10 cellular contexts compared by ENCODE assay signal in genomic region chr5:35117960-35118359, GRCh38.
A peak's percentile ranks its signal among the peaks of the same experiment; 100 is the strongest.
DNase-seq lines count a peak whose midpoint lies in the region; ATAC-seq and TF ChIP-seq lines count a peak whose summit lies in the region.
"Had no signal": no experiment of that assay in that cellular context is flagged by ENCODE, and none has a peak within 500 bp of the region (broad histone marks: within the 10 kb centered on the region; RNA-seq: fewer than 3 reads in every experiment).

No MANE protein-coding gene starts in this region.

- no peaks in the 10 kb centered on the region for H4K20me1 ChIP-seq in OCI-LY3 (ENCODE audit: insufficient read depth, low read length)

- H3K79me1 ChIP-seq in neuronal stem cell (ENCODE audit: low read depth, low read length) = no peaks in the 10 kb centered on the region

- no peak overlapping the region for H3K4me3 ChIP-seq in OCI-LY3 (ENCODE audit: low read length)
- no peak overlapping the region for H3K4me3 ChIP-seq in kidney epithelial cell (ENCODE audit: low read depth, low read length)
- H3K4me3 ChIP-seq in neuronal stem cell (ENCODE audit: low read length in 2 of 2) = no peak overlapping the region

- no peak overlapping the region for H4K8ac ChIP-seq in neuronal stem cell (ENCODE audit: low read depth, low read length)

- H2BK120ac ChIP-seq in neuronal stem cell (ENCODE audit: low read depth, low read length) = no peak overlapping the region

- no peak overlapping the region for H2BK15ac ChIP-seq in neuronal stem cell (ENCODE audit: low read length)

- 100% methylated on average over 1 of the region's 6 CpGs; no CpG with 5 or more reads in 1 of the 2 donors for WGBS in neuronal stem cell (ENCODE audit: extremely low coverage in 2 of 2, insufficient read length in 2 of 2, insufficient replicate concordance in 1 of 2), 2 donors

- H3K4ac ChIP-seq in neuronal stem cell (ENCODE audit: low read length) = no peak overlapping the region

- H2BK5ac ChIP-seq in neuronal stem cell (ENCODE audit: low read length) = no peak overlapping the region

- peak; percentile 62 for ATAC-seq in HG02588 (IDR thresholded peaks at IDR 0.05; ENCODE audit: unreplicated experiment)
- ATAC-seq in HG03108 (IDR thresholded peaks at IDR 0.05; ENCODE audit: unreplicated experiment) = no peak

- H2AK5ac ChIP-seq in neuronal stem cell (ENCODE audit: low read depth, low read length) = no peak overlapping the region

- H3K4me2 ChIP-seq in OCI-LY3 (ENCODE audit: low read length) (peak overlapping the region; percentile 30; the same call in 1 of the 2 replicates), neuronal stem cell (ENCODE audit: insufficient read depth, low read length, poor library complexity, severe bottlenecking) (no peak overlapping the region)

- no peak overlapping the region for H3K23ac ChIP-seq in neuronal stem cell (ENCODE audit: low read depth, low read length, poor library complexity)

- H3K27me3 ChIP-seq in OCI-LY3 (ENCODE audit: low read depth, low read length) (no peaks in the 10 kb centered on the region), kidney epithelial cell (ENCODE audit: control insufficient read depth, insufficient read depth, low read length) (no peaks in the 10 kb centered on the region), neuronal stem cell (ENCODE audit: control insufficient read depth in 3 of 3, insufficient read depth in 3 of 3, low read depth in 1 of 3, low read length in 3 of 3) (no peaks in the 10 kb centered on the region)

- no peak overlapping the region for H3K27ac ChIP-seq in OCI-LY3 (ENCODE audit: low read length)
- H3K27ac ChIP-seq in neuronal stem cell (replicated peaks; ENCODE audit: low read length) = no peak overlapping the region

- H4K91ac ChIP-seq in neuronal stem cell (ENCODE audit: low read depth, low read length, poor library complexity) = no peak overlapping the region

- H3K36me3 ChIP-seq in OCI-LY3 (replicated peaks; ENCODE audit: low read depth, low read length) (no peaks in the 10 kb centered on the region), kidney epithelial cell (ENCODE audit: control insufficient read depth, insufficient read depth, low read length) (no peaks in the 10 kb centered on the region), neuronal stem cell (replicated peaks in 1 of 2; ENCODE audit: control insufficient read depth in 2 of 2, insufficient read depth in 2 of 2, low read length in 2 of 2) (no peaks in the 10 kb centered on the region)

- no peak overlapping the region for H2BK12ac ChIP-seq in neuronal stem cell (ENCODE audit: low read length)

- no peak overlapping the region for H2AFZ ChIP-seq in OCI-LY3 (ENCODE audit: low read depth, low read length)
- H2AFZ ChIP-seq in neuronal stem cell (ENCODE audit: low read length) = no peak overlapping the region

- DNase-seq in GM03348 (ENCODE audit: low spot score) (peak; percentile 65), kidney epithelial cell (ENCODE audit: low read depth) (peak; percentile 10), neuronal stem cell (ENCODE audit: low spot score) (no peak), DMS153 treated with DMSO at 0.1 percent for 48 hours (lab: John Stamatoyannopoulos, UW; ENCODE audit: unreplicated experiment) (no peak)
- no peak for DNase-seq in stimulated activated CD4-positive, alpha-beta T cell treated with anti-CD3 and anti-CD28 coated beads, Interleukin-12 subunit alpha, Interleukin-12 subunit beta, amount 100 ng/mL, for 4 hours
- DNase-seq: mesendoderm, NCI-H748 treated with DMSO at 0.1 percent for 48 hours had no signal

- H3K79me2 ChIP-seq in OCI-LY3 (ENCODE audit: low read length) = no peaks in the 10 kb centered on the region

- peaks cover 9% of the 10 kb centered on the region for H3K4me1 ChIP-seq in OCI-LY3 (ENCODE audit: low read length)
- no peaks in the 10 kb centered on the region for H3K4me1 ChIP-seq in neuronal stem cell (ENCODE audit: control insufficient read depth in 2 of 2, insufficient read depth in 1 of 2, low read depth in 1 of 2, low read length in 2 of 2)

- H3K18ac ChIP-seq in neuronal stem cell (ENCODE audit: low read length) = no peak overlapping the region

- H3K14ac ChIP-seq in neuronal stem cell (ENCODE audit: low read length) = no peak overlapping the region

- H3K9ac ChIP-seq in OCI-LY3 (ENCODE audit: low read length) (no peak overlapping the region), neuronal stem cell (ENCODE audit: low read depth, low read length, poor library complexity) (no peak overlapping the region)

- H3K9me3 ChIP-seq in OCI-LY3 (ENCODE audit: insufficient read depth, low read length) = no peaks in the 10 kb centered on the region
- H3K9me3 ChIP-seq in neuronal stem cell (replicated peaks in 1 of 2; ENCODE audit: control insufficient read depth in 2 of 2, insufficient read depth in 1 of 2, low read depth in 1 of 2, low read length in 2 of 2) = peaks cover 0 to 3% of the 10 kb centered on the region in 2 donors

- no peak for TF ChIP-seq CTCF in OCI-LY3 (IDR thresholded peaks at IDR 0.05; ENCODE audit: low read depth, low read length)
- TF ChIP-seq CTCF in kidney epithelial cell (IDR thresholded peaks at IDR 0.05; ENCODE audit: insufficient read depth, low read length, poor library complexity, severe bottlenecking) = no peak

Comparison
In these comparisons a context has a peak if more than half of its experiments do, and no peak if none do; other contexts are left out.
1. DNase-seq: peak in GM03348 (single experiment) and kidney epithelial cell (single experiment); none in stimulated activated CD4-positive, alpha-beta T cell treated with anti-CD3 and anti-CD28 coated beads, Interleukin-12 subunit alpha, Interleukin-12 subunit beta, amount 100 ng/mL, for 4 hours (single experiment), neuronal stem cell (single experiment) and DMS153 treated with DMSO at 0.1 percent for 48 hours (single experiment).